In genomic region chr5:72015103-72015548, GRCh38 we compare ENCODE assay signal across 10 cellular contexts.
DNase-seq lines count a peak whose midpoint lies in the region; ATAC-seq and TF ChIP-seq lines count a peak whose summit lies in the region.
"Had no signal": no experiment of that assay in that cellular context is flagged by ENCODE, and none has a peak within 500 bp of the region (broad histone marks: within the 10 kb centered on the region; RNA-seq: fewer than 3 reads in every experiment).

No MANE protein-coding gene starts in this region.

- H3F3A ChIP-seq in PC-3 (ENCODE audit: low read length, unreplicated experiment): no peaks in the 10 kb centered on the region

- intact Hi-C loops in activated CD4-positive, alpha-beta T cell treated with anti-CD3 and anti-CD28 coated beads, Interleukin-2, amount 10 ng/mL, durations not matched to agents 24 days and 14 days (cut with micrococcal nuclease): no loop called here
- intact Hi-C loops in PC-3 (cut with micrococcal nuclease): loop anchor here (5.0 to 10.0 kb wide), 2 partner anchors 78 to 90 kb away; partner anchors contain the start of gene MAP1B

- POLR2A ChIA-PET in PC-3 (lab: Charles Lee; ENCODE audit: unreplicated experiment): no interaction called here
- POLR2A ChIA-PET in naive thymus-derived CD8-positive, alpha-beta T cell (lab: Charles Lee): no interaction called here

- H3K27me3 Mint-ChIP-seq in activated CD4-positive, alpha-beta T cell treated with anti-CD3 and anti-CD28 coated beads, Interleukin-2, amount 10 ng/mL, durations not matched to agents 24 days and 14 days: peaks cover 3% of the 10 kb centered on the region
- peaks cover 13 to 47% (median 20%) of the 10 kb centered on the region in 5 donors for H3K27me3 Mint-ChIP-seq in naive thymus-derived CD8-positive, alpha-beta T cell

- BruUV-seq in PC-3 (replicated peaks; lab: Mats Ljungman, UMichigan): no TSS peak

- no peaks in the 10 kb centered on the region for H3K27me3 ChIP-seq in PC-3 (ENCODE audit: low read length)
- H3K27me3 ChIP-seq: upper lobe of left lung had no signal

- no peaks in the 10 kb centered on the region for H3K9me3 Mint-ChIP-seq in activated CD4-positive, alpha-beta T cell treated with anti-CD3 and anti-CD28 coated beads, Interleukin-2, amount 10 ng/mL, durations not matched to agents 24 days and 14 days
- H3K9me3 Mint-ChIP-seq in stimulated activated effector memory CD8-positive, alpha-beta T cell treated with anti-CD3 and anti-CD28 coated beads, Interleukin-12 subunit alpha, Interleukin-12 subunit beta, amount 100 ng/mL, for 72 hours: no peaks in the 10 kb centered on the region
- H3K9me3 Mint-ChIP-seq in naive thymus-derived CD8-positive, alpha-beta T cell: no peaks in the 10 kb centered on the region

- no peak overlapping the region for H3K27ac ChIP-seq in PC-3 (ENCODE audit: low read length)
- H3K27ac ChIP-seq: upper lobe of left lung had no signal

- no peaks in the 10 kb centered on the region for H3K4me1 Mint-ChIP-seq in activated CD4-positive, alpha-beta T cell treated with anti-CD3 and anti-CD28 coated beads, Interleukin-2, amount 10 ng/mL, durations not matched to agents 24 days and 14 days
- no peaks in the 10 kb centered on the region for H3K4me1 Mint-ChIP-seq in stimulated activated effector memory CD8-positive, alpha-beta T cell treated with anti-CD3 and anti-CD28 coated beads, Interleukin-12 subunit alpha, Interleukin-12 subunit beta, amount 100 ng/mL, for 72 hours
- peaks cover 0 to 2% (median 0%) of the 10 kb centered on the region in 4 donors for H3K4me1 Mint-ChIP-seq in naive thymus-derived CD8-positive, alpha-beta T cell
- H3K4me1 Mint-ChIP-seq: B cell had no signal

- ATAC-seq in PC-3 (no peak; the same call in 1 of the 2 replicates), GM18909 (IDR thresholded peaks at IDR 0.05; ENCODE audit: poor library complexity, unreplicated experiment) (no peak)
- ATAC-seq in stimulated activated effector memory CD8-positive, alpha-beta T cell treated with anti-CD3 and anti-CD28 coated beads, Interleukin-12 subunit alpha, Interleukin-12 subunit beta, amount 100 ng/mL, for 72 hours: peak; percentile 69
- ATAC-seq in naive thymus-derived CD8-positive, alpha-beta T cell: no peak

- no peaks in the 10 kb centered on the region for H3K9me2 ChIP-seq in PC-3 (replicated peaks; ENCODE audit: low read length)

- no peaks in the 10 kb centered on the region for H3K36me3 ChIP-seq in PC-3 (ENCODE audit: low read depth, low read length)
- H3K36me3 ChIP-seq: upper lobe of left lung had no signal

- H3K4me1 ChIP-seq in PC-3 (ENCODE audit: insufficient read depth, low read length): no peaks in the 10 kb centered on the region
- H3K4me1 ChIP-seq: upper lobe of left lung had no signal

- no peaks in the 10 kb centered on the region for H4K20me1 ChIP-seq in PC-3 (ENCODE audit: low read length)

- H3K4me3 ChIP-seq in PC-3 (ENCODE audit: low read length): no peak overlapping the region
- no peak overlapping the region for H3K4me3 ChIP-seq in fibroblast of mammary gland (ENCODE audit: control insufficient read depth, low read depth, low read length)
- H3K4me3 ChIP-seq: upper lobe of left lung had no signal

- H3K4me2 ChIP-seq in PC-3 (ENCODE audit: low read length): no peak overlapping the region

- H3K9ac ChIP-seq in PC-3 (ENCODE audit: low read length): no peak overlapping the region

- no peak for TF ChIP-seq CTCF in PC-3 (conservative IDR thresholded peaks at IDR 0.05; ENCODE audit: low read depth, low read length)
- TF ChIP-seq CTCF in fibroblast of mammary gland (conservative IDR thresholded peaks at IDR 0.05; ENCODE audit: control insufficient read depth, insufficient read depth, low read depth, low read length): no peak

- H2AFZ ChIP-seq in PC-3 (ENCODE audit: low read length): peak overlapping the region; percentile 38; the same call in 1 of the 2 replicates

- no peaks in the 10 kb centered on the region for H3K36me3 Mint-ChIP-seq in activated CD4-positive, alpha-beta T cell treated with anti-CD3 and anti-CD28 coated beads, Interleukin-2, amount 10 ng/mL, durations not matched to agents 24 days and 14 days (ENCODE audit: low read depth)
- H3K36me3 Mint-ChIP-seq in stimulated activated effector memory CD8-positive, alpha-beta T cell treated with anti-CD3 and anti-CD28 coated beads, Interleukin-12 subunit alpha, Interleukin-12 subunit beta, amount 100 ng/mL, for 72 hours: no peaks in the 10 kb centered on the region
- H3K36me3 Mint-ChIP-seq in naive thymus-derived CD8-positive, alpha-beta T cell: no peaks in the 10 kb centered on the region

- no peaks in the 10 kb centered on the region for H3K9me3 ChIP-seq in PC-3 (ENCODE audit: low read length)
- H3K9me3 ChIP-seq: upper lobe of left lung had no signal

- H3K79me2 ChIP-seq in PC-3 (ENCODE audit: low read length): no peaks in the 10 kb centered on the region

- no peak overlapping the region for H3K27ac Mint-ChIP-seq in activated CD4-positive, alpha-beta T cell treated with anti-CD3 and anti-CD28 coated beads, Interleukin-2, amount 10 ng/mL, durations not matched to agents 24 days and 14 days
- no peak overlapping the region for H3K27ac Mint-ChIP-seq in stimulated activated effector memory CD8-positive, alpha-beta T cell treated with anti-CD3 and anti-CD28 coated beads, Interleukin-12 subunit alpha, Interleukin-12 subunit beta, amount 100 ng/mL, for 72 hours
- no peak overlapping the region for H3K27ac Mint-ChIP-seq in naive thymus-derived CD8-positive, alpha-beta T cell
- H3K27ac Mint-ChIP-seq: B cell had no signal

- H3K4me3 Mint-ChIP-seq in activated CD4-positive, alpha-beta T cell treated with anti-CD3 and anti-CD28 coated beads, Interleukin-2, amount 10 ng/mL, durations not matched to agents 24 days and 14 days: no peak overlapping the region
- H3K4me3 Mint-ChIP-seq in stimulated activated effector memory CD8-positive, alpha-beta T cell treated with anti-CD3 and anti-CD28 coated beads, Interleukin-12 subunit alpha, Interleukin-12 subunit beta, amount 100 ng/mL, for 72 hours: no peak overlapping the region
- no peak overlapping the region for H3K4me3 Mint-ChIP-seq in naive thymus-derived CD8-positive, alpha-beta T cell
- H3K4me3 Mint-ChIP-seq: B cell had no signal

- DNase-seq in activated CD4-positive, alpha-beta T cell treated with anti-CD3 and anti-CD28 coated beads for 48 hours: peak; percentile 17
- DNase-seq in activated CD4-positive, alpha-beta T cell treated with anti-CD3 and anti-CD28 coated beads, Interleukin-2, amount 10 ng/mL, durations not matched to agents 24 days and 14 days: no peak
- DNase-seq in PC-3: peak; percentile 45
- peak; percentile 87 for DNase-seq in fibroblast of mammary gland (ENCODE audit: low read depth)
- DNase-seq in stimulated activated effector memory CD8-positive, alpha-beta T cell treated with anti-CD3 and anti-CD28 coated beads, Interleukin-12 subunit alpha, Interleukin-12 subunit beta, amount 100 ng/mL, for 72 hours (ENCODE audit: low spot score in 2 of 2): no peak
- no peak for DNase-seq in naive thymus-derived CD8-positive, alpha-beta T cell
- no peak for DNase-seq in cortex of kidney (lab: John Stamatoyannopoulos, UW)
- DNase-seq: upper lobe of left lung had no signal

- CTCF ChIA-PET in PC-3 (lab: Charles Lee): no interaction called here

Comparison
In these comparisons a context has a peak if more than half of its experiments do, and no peak if none do; other contexts are left out.
1. DNase-seq: peak in activated CD4-positive, alpha-beta T cell treated with anti-CD3 and anti-CD28 coated beads for 48 hours (single experiment), PC-3 (single experiment) and fibroblast of mammary gland (single experiment); none in activated CD4-positive, alpha-beta T cell treated with anti-CD3 and anti-CD28 coated beads, Interleukin-2, amount 10 ng/mL, durations not matched to agents 24 days and 14 days (single experiment), stimulated activated effector memory CD8-positive, alpha-beta T cell treated with anti-CD3 and anti-CD28 coated beads, Interleukin-12 subunit alpha, Interleukin-12 subunit beta, amount 100 ng/mL, for 72 hours (0 of 2), naive thymus-derived CD8-positive, alpha-beta T cell (0 of 10) and cortex of kidney (single experiment).